ENCODE assay signal across 21 cellular contexts in genomic region chr3:99776516-99777209, GRCh38. TPM values are rescaled to one million over a fixed set of nuclear protein-coding genes. Genes with fewer than 3 reads are reported as not detected.
DNase-seq lines count a peak whose midpoint lies in the region; ATAC-seq and TF ChIP-seq lines count a peak whose summit lies in the region.
"Had no signal": no experiment of that assay in that cellular context is flagged by ENCODE, and none has a peak within 500 bp of the region (broad histone marks: within the 10 kb centered on the region; RNA-seq: fewer than 3 reads in every experiment).

No MANE protein-coding gene starts in this region.

- no peaks in the 10 kb centered on the region for H3K79me1 ChIP-seq in trophoblast cell (ENCODE audit: low read length)

- TF ChIP-seq CTCF in SK-N-SH (IDR thresholded peaks at IDR 0.05): no peak
- no peak for TF ChIP-seq CTCF in epithelial cell of esophagus (IDR thresholded peaks at IDR 0.05; ENCODE audit: insufficient read depth, low read depth, low read length, missing control alignments)

- H3K79me2 ChIP-seq in SK-N-SH (ENCODE audit: insufficient read depth): no peaks in the 10 kb centered on the region
- no peaks in the 10 kb centered on the region for H3K79me2 ChIP-seq in trophoblast cell (ENCODE audit: control insufficient read depth, insufficient read depth, low read length, poor library complexity)

- H2AK5ac ChIP-seq in trophoblast cell (ENCODE audit: low read length): no peak overlapping the region

- 24% methylated on average over 5 of the region's 5 CpGs for WGBS in SK-N-SH (ENCODE audit: low lambda C conversion rate)
- WGBS in trophoblast cell (ENCODE audit: extremely low coverage, insufficient coverage, insufficient read length): no CpG with 5 or more reads among the region's 5 CpGs

- 0 out of 4 replicates have a peak, but pooled peaks of 1 of the 2 experiments have one; percentile 24 for TF ChIP-seq EP300 in SK-N-SH (IDR thresholded peaks at IDR 0.05; ENCODE audit: borderline replicate concordance in 1 of 2, low read depth in 1 of 2, low read length in 1 of 2)

- H3K4me3 ChIP-seq in HAP-1 (no peak overlapping the region), SK-N-SH (ENCODE audit: low read depth in 2 of 2, low read length in 1 of 2) (no peak overlapping the region), epithelial cell of esophagus (ENCODE audit: low read length) (no peak overlapping the region), trophoblast cell (ENCODE audit: low read depth, low read length) (no peak overlapping the region)
- H3K4me3 ChIP-seq: psoas muscle, skin epidermis, tibial artery had no signal

- H4K91ac ChIP-seq in trophoblast cell (ENCODE audit: low read depth, low read length): no peak overlapping the region

- H3K4me2 ChIP-seq in SK-N-SH (0 out of 2 replicates have a peak overlapping the region, but pooled peaks have one; percentile 16), trophoblast cell (ENCODE audit: low read length) (no peak overlapping the region)

- H3K27me3 ChIP-seq in HAP-1 (ENCODE audit: low read depth) (no peaks in the 10 kb centered on the region), SK-N-SH (ENCODE audit: insufficient read depth) (no peaks in the 10 kb centered on the region), trophoblast cell (ENCODE audit: insufficient read depth, low read length) (no peaks in the 10 kb centered on the region)
- H3K27me3 ChIP-seq: tibial artery had no signal

- DNase-seq in HAP-1 (ENCODE audit: low spot score in 2 of 2) (peak; percentile 31 to 43), SK-N-SH (no peak), epithelial cell of esophagus (ENCODE audit: low read depth) (peak; percentile 32), trophoblast cell (peak; percentile 58 to 78), kidney tubule cell (ENCODE audit: low spot score) (no peak), posterior cingulate gyrus (no peak)
- DNase-seq: activated CD4-positive, alpha-beta T cell treated with anti-CD3 and anti-CD28 coated beads for 4 hours; activated naive CD8-positive, alpha-beta T cell treated with anti-CD3 and anti-CD28 coated beads, Interleukin-2, amount 50 U/mL, for 24 hours; caudate nucleus; effector CD4-positive, alpha-beta T cell; kidney; MV-4-11; naive thymus-derived CD8-positive, alpha-beta T cell; NCI-H187; NCI-H446 treated with DMSO at 0.1 percent for 48 hours; psoas muscle; stimulated activated naive CD8-positive, alpha-beta T cell treated with anti-CD3 and anti-CD28 coated beads, Interleukin-15, Interleukin-2, amounts not matched to agents 100 U/mL and 50 U/mL, for 24 hours; tibial artery had no signal

- H3K9ac ChIP-seq in SK-N-SH: no peak overlapping the region
- no peak overlapping the region for H3K9ac ChIP-seq in trophoblast cell (ENCODE audit: low read length)

- H2BK5ac ChIP-seq in trophoblast cell (ENCODE audit: low read depth, low read length, poor library complexity): no peak overlapping the region

- H3K9me3 ChIP-seq in HAP-1 (no peaks in the 10 kb centered on the region), SK-N-SH (no peaks in the 10 kb centered on the region), trophoblast cell (ENCODE audit: insufficient read depth, low read depth, low read length) (no peaks in the 10 kb centered on the region)
- H3K9me3 ChIP-seq: psoas muscle, tibial artery had no signal

- H3K14ac ChIP-seq in trophoblast cell (ENCODE audit: low read length): no peak overlapping the region

- intact Hi-C loops in posterior cingulate gyrus (cut with DNase I): no loop called here

- H3K18ac ChIP-seq in trophoblast cell (ENCODE audit: low read length): no peak overlapping the region

- no peak for ATAC-seq in HG03097 (IDR thresholded peaks at IDR 0.05; ENCODE audit: low FRiP score, unreplicated experiment)
- ATAC-seq: activated naive CD8-positive, alpha-beta T cell treated with anti-CD3 and anti-CD28 coated beads, Interleukin-2, amount 50 U/mL, for 24 hours; naive thymus-derived CD8-positive, alpha-beta T cell; psoas muscle; stimulated activated naive CD8-positive, alpha-beta T cell treated with anti-CD3 and anti-CD28 coated beads, Interleukin-15, Interleukin-2, amounts not matched to agents 100 U/mL and 50 U/mL, for 24 hours had no signal

- POLR2A ChIA-PET in SK-N-SH (lab: Yijun Ruan, JAX): no interaction called here

- H3K23ac ChIP-seq in trophoblast cell (ENCODE audit: low read length): no peak overlapping the region

- no peaks in the 10 kb centered on the region for H4K20me1 ChIP-seq in SK-N-SH (ENCODE audit: insufficient read depth)

- TF ChIP-seq RAD21 in SK-N-SH (IDR thresholded peaks at IDR 0.05; ENCODE audit: low read length): no peak

- H3K4ac ChIP-seq in trophoblast cell (ENCODE audit: low read depth, low read length): no peak overlapping the region

- H4K12ac ChIP-seq in trophoblast cell (ENCODE audit: low read depth, low read length): no peak overlapping the region

- H3K27ac ChIP-seq in SK-N-SH (ENCODE audit: low read depth in 2 of 2, low read length in 1 of 2) (no peak overlapping the region), trophoblast cell (ENCODE audit: low read depth, low read length) (no peak overlapping the region)
- H3K27ac ChIP-seq: psoas muscle, RWPE1, skin epidermis had no signal

- H3K36me3 ChIP-seq in HAP-1 (replicated peaks) (no peaks in the 10 kb centered on the region), SK-N-SH (replicated peaks in 1 of 2; ENCODE audit: control insufficient read depth in 1 of 2, insufficient read depth in 2 of 2, low read length in 1 of 2) (no peaks in the 10 kb centered on the region), trophoblast cell (ENCODE audit: control insufficient read depth in 1 of 2, insufficient read depth in 2 of 2, low read length in 2 of 2) (no peaks in the 10 kb centered on the region)

- H2BK12ac ChIP-seq in trophoblast cell (ENCODE audit: low read length): no peak overlapping the region

- H2BK120ac ChIP-seq in trophoblast cell (ENCODE audit: insufficient read depth, low read length, poor library complexity): no peak overlapping the region

- H3K4me1 ChIP-seq in HAP-1 (peaks cover 11% of the 10 kb centered on the region), SK-N-SH (ENCODE audit: control insufficient read depth in 1 of 2, insufficient read depth in 2 of 2, low read depth in 1 of 2, low read length in 1 of 2) (peaks cover 0 to 18% of the 10 kb centered on the region in 2 experiments; a peak in 1 of 4 replicates), trophoblast cell (ENCODE audit: control insufficient read depth in 1 of 2, insufficient read depth in 2 of 2, low read length in 2 of 2) (peaks cover 2% of the 10 kb centered on the region in 2 experiments)
- H3K4me1 ChIP-seq: psoas muscle had no signal

- H3K9me2 ChIP-seq in SK-N-SH: no peaks in the 10 kb centered on the region

- H4K8ac ChIP-seq in trophoblast cell (ENCODE audit: low read depth, low read length): no peak overlapping the region

- H2AFZ ChIP-seq in SK-N-SH (ENCODE audit: low read depth) (no peak overlapping the region; the same call in 1 of the 2 replicates), trophoblast cell (ENCODE audit: insufficient read depth, low read length, poor library complexity) (no peak overlapping the region)

- CTCF ChIA-PET in SK-N-SH (lab: Yijun Ruan, JAX): interaction anchor here (0.7 to 1.7 kb wide), 4 partner anchors 13 to 74 kb away, joined by 3 to 7 read pairs (median 4); no protein-coding TSS in a partner anchor

- peaks cover 4% of the 10 kb centered on the region for H3F3A ChIP-seq in SK-N-SH (replicated peaks; ENCODE audit: insufficient read depth)

- in situ Hi-C loops in HAP-1 (cut with MboI; ENCODE audit: low sequenced_read_pairs): no loop called here

TF ChIP-seq in SK-N-SH, 30 proteins besides CTCF, POLR2A, EP300 and RAD21:
- TF ChIP-seq EZH2phosphoT487 (IDR thresholded peaks at IDR 0.05; ENCODE audit: borderline replicate concordance, low read depth) (no peak), GABPA (IDR thresholded peaks at IDR 0.05; ENCODE audit: low read depth) (no peak), MAX (IDR thresholded peaks at IDR 0.05; ENCODE audit: low read depth) (no peak), TCF12 (IDR thresholded peaks at IDR 0.05) (peak; percentile 50; the same call in 1 of the 2 replicates), FOSL2 (IDR thresholded peaks at IDR 0.05; ENCODE audit: borderline replicate concordance, low read depth) (peak; percentile 17; the same call in 1 of the 2 replicates), RXRA (IDR thresholded peaks at IDR 0.05; ENCODE audit: borderline replicate concordance, low read depth) (0 out of 2 replicates have a peak, but pooled peaks have one; percentile 15), NFIC (IDR thresholded peaks at IDR 0.05; ENCODE audit: borderline replicate concordance) (peak; percentile 63), RFX5 (IDR thresholded peaks at IDR 0.05; ENCODE audit: low read length) (no peak), CHD2 (IDR thresholded peaks at IDR 0.05; ENCODE audit: low read length, partially characterized antibody) (no peak)
- TF ChIP-seq, protein P1, sequence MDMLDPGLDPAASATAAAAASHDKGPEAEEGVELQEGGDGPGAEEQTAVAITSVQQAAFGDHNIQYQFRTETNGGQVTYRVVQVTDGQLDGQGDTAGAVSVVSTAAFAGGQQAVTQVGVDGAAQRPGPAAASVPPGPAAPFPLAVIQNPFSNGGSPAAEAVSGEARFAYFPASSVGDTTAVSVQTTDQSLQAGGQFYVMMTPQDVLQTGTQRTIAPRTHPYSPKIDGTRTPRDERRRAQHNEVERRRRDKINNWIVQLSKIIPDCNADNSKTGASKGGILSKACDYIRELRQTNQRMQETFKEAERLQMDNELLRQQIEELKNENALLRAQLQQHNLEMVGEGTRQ (IDR thresholded peaks at IDR 0.05; ENCODE audit: borderline replicate concordance, low read depth, low read length): no peak

RNA-seq across cellular contexts. Expression of gene CMSS1, which starts 41.0 kb away (rescaled TPM):
- 9.1 and 9.2 TPM in 2 replicates for polyA plus RNA-seq in SK-N-SH (2012; rRNA removed)
- polyA plus RNA-seq in SK-N-SH (2012; cell fraction: cytosol; rRNA removed): 14.6 and 20.5 TPM in 2 replicates
- polyA plus RNA-seq in SK-N-SH (2012; cell fraction: nucleus; rRNA removed): 1.9 and 5.4 TPM in 2 replicates
- 35.8 and 36.3 TPM in 2 replicates for polyA plus RNA-seq in trophoblast cell (2013)

Comparison
In these comparisons a context has a peak if more than half of its experiments do, and no peak if none do; other contexts are left out.
1. DNase-seq: peak in HAP-1 (2 of 2), epithelial cell of esophagus (single experiment) and trophoblast cell (2 of 2); none in SK-N-SH (single experiment), kidney tubule cell (single experiment) and posterior cingulate gyrus (0 of 10).